Comparison of ENCODE assay signal across 14 cellular contexts in the genomic region with DNA sequence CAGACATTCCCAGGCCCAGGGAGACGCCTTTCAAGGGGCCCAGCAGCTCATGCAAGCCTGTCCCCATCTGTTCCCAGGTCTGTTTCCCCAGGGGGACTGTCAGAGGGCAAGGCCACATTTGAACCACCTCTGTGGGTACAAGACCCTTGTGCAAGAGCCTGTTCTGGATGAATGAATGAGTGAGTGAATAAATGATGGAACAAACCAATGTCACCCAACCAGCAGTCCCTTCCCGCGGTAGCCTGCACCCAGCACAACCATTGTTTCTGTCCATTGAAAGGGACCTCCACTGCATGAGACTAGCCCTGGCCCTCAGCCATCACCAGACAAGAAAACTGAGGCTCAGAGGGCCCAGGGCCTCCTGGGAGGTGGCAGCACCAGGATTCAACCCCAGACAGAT.
"Had no signal": no experiment of that assay in that cellular context is flagged by ENCODE, and none has a peak within 500 bp of the region (broad histone marks: within the 10 kb centered on the region; RNA-seq: fewer than 3 reads in every experiment).

No MANE protein-coding gene starts in this region.

- H3K9me3 Mint-ChIP-seq: activated naive CD4-positive, alpha-beta T cell treated with anti-CD3 and anti-CD28 coated beads for 36 hours; activated naive CD8-positive, alpha-beta T cell treated with anti-CD3 and anti-CD28 coated beads, Interleukin-2, amount 50 U/mL, for 24 hours; stimulated activated naive CD8-positive, alpha-beta T cell treated with anti-CD3 and anti-CD28 coated beads, Interleukin-15, amount 100 ng/mL, for 72 hours; T-helper 2 cell treated with Interferon-gamma antibody and Interleukin-4, amounts not matched to agents 5 μg/mL and 100 μg/mL, for 36 hours had no signal

- H3K27ac Mint-ChIP-seq: activated naive CD4-positive, alpha-beta T cell treated with anti-CD3 and anti-CD28 coated beads for 36 hours; activated naive CD8-positive, alpha-beta T cell treated with anti-CD3 and anti-CD28 coated beads, Interleukin-2, amount 50 U/mL, for 24 hours; T-helper 2 cell treated with Interferon-gamma antibody and Interleukin-4, amounts not matched to agents 5 μg/mL and 100 μg/mL, for 36 hours had no signal

- H3K4me3 Mint-ChIP-seq: activated naive CD4-positive, alpha-beta T cell treated with anti-CD3 and anti-CD28 coated beads for 36 hours; activated naive CD8-positive, alpha-beta T cell treated with anti-CD3 and anti-CD28 coated beads, Interleukin-2, amount 50 U/mL, for 24 hours; stimulated activated naive CD8-positive, alpha-beta T cell treated with anti-CD3 and anti-CD28 coated beads, Interleukin-15, amount 100 ng/mL, for 72 hours; T-helper 2 cell treated with Interferon-gamma antibody and Interleukin-4, amounts not matched to agents 5 μg/mL and 100 μg/mL, for 36 hours had no signal

- DNase-seq: activated CD4-positive, alpha-beta T cell treated with anti-CD3 and anti-CD28 coated beads, Interleukin-2, amount 50 U/mL, for 1 hour; activated naive CD4-positive, alpha-beta T cell treated with anti-CD3 and anti-CD28 coated beads for 36 hours; activated naive CD8-positive, alpha-beta T cell treated with anti-CD3 and anti-CD28 coated beads, Interleukin-2, amount 50 U/mL, for 24 hours; activated T-cell treated with anti-CD3 and anti-CD28 coated beads for 4 hours; colonic mucosa; effector CD4-positive, alpha-beta T cell; esophagus squamous epithelium; sigmoid colon; spleen; stimulated activated naive CD8-positive, alpha-beta T cell treated with anti-CD3 and anti-CD28 coated beads, Interleukin-15, amount 100 ng/mL, for 72 hours; SW 1271; testis; upper lobe of right lung had no signal
